Comparison of ENCODE assay signal across 8 cellular contexts in genomic region chr20:21301940-21302644, GRCh38. TPM values are rescaled to one million over a fixed set of nuclear protein-coding genes. Genes with fewer than 3 reads are reported as not detected.
DNase-seq lines count a peak whose midpoint lies in the region; ATAC-seq, FAIRE-seq and TF ChIP-seq lines count a peak whose summit lies in the region.

No MANE protein-coding gene starts in this region.

- ATAC-seq in GM21737 (IDR thresholded peaks at IDR 0.05; ENCODE audit: unreplicated experiment): no peak
- ATAC-seq in GM21447 (IDR thresholded peaks at IDR 0.05; ENCODE audit: unreplicated experiment): no peak
- no peak for ATAC-seq in esophagus mucosa

- no peak for TF ChIP-seq RAD21 in H1 (IDR thresholded peaks at IDR 0.05 in 1 of 2, conservative IDR thresholded peaks at IDR 0.05 in 1 of 2; ENCODE audit: low read depth in 2 of 2, low read length in 2 of 2)

- no peak overlapping the region for H3K4ac ChIP-seq in H1 (replicated peaks; ENCODE audit: insufficient read length, low read depth, low read length)

- H3K27me3 ChIP-seq in CD8-positive, alpha-beta memory T cell (ENCODE audit: insufficient read depth, low read length, poor library complexity, severe bottlenecking): no peaks in the 10 kb centered on the region
- H3K27me3 ChIP-seq in OCI-LY1 (ENCODE audit: insufficient read depth, low read length) (no peaks in the 10 kb centered on the region), H1 (replicated peaks in 1 of 4; ENCODE audit: control insufficient read depth in 3 of 4, extremely low read depth in 1 of 4, insufficient read depth in 3 of 4, low read length in 3 of 4) (no peaks in the 10 kb centered on the region), osteoblast (ENCODE audit: insufficient read depth, low read length) (no peaks in the 10 kb centered on the region)

- peaks cover 21% of the 10 kb centered on the region for H3K4me1 ChIP-seq in CD8-positive, alpha-beta memory T cell (ENCODE audit: insufficient read depth, low read length)
- H3K4me1 ChIP-seq in OCI-LY1 (ENCODE audit: insufficient read depth, low read length, severe bottlenecking) (peaks cover 22% of the 10 kb centered on the region), H1 (replicated peaks in 1 of 4; ENCODE audit: control insufficient read depth in 3 of 4, insufficient read depth in 4 of 4, low read length in 3 of 4) (peaks cover 0 to 3% (median 1%) of the 10 kb centered on the region in 4 experiments; a peak in 2 of 7 replicates), osteoblast (ENCODE audit: insufficient read depth, low read length) (peaks cover 19% of the 10 kb centered on the region)

- H3K4me2 ChIP-seq in OCI-LY1 (ENCODE audit: low read length) (peak overlapping the region; percentile 99), H1 (ENCODE audit: insufficient read depth in 1 of 2, low read depth in 2 of 2, low read length in 2 of 2) (peak overlapping the region; percentile 91 to 98), osteoblast (ENCODE audit: insufficient read depth, low read length) (peak overlapping the region; percentile 100)

- no peak for TF ChIP-seq EP300 in H1 (IDR thresholded peaks at IDR 0.05; ENCODE audit: borderline replicate concordance in 1 of 2, low read depth in 2 of 2, low read length in 2 of 2)

- no peaks in the 10 kb centered on the region for H3K79me1 ChIP-seq in H1 (ENCODE audit: low read depth, low read length)

- no peak overlapping the region for H3K18ac ChIP-seq in H1 (ENCODE audit: extremely low read depth, low read length)

- peak overlapping the region; percentile 98 for H3K9ac ChIP-seq in OCI-LY1 (ENCODE audit: low read length)
- peak overlapping the region in 2 of 4 experiments; percentile 98 to 99; a peak in 4 of 7 replicates for H3K9ac ChIP-seq in H1 (replicated peaks in 1 of 4; ENCODE audit: extremely low read depth in 1 of 4, low read depth in 3 of 4, low read length in 3 of 4)

- H2AK5ac ChIP-seq in H1 (ENCODE audit: low read depth, low read length): no peak overlapping the region

- peak overlapping the region; percentile 89 for H3K27ac ChIP-seq in CD8-positive, alpha-beta memory T cell (ENCODE audit: low read depth, low read length)
- H3K27ac ChIP-seq in OCI-LY1 (ENCODE audit: low read depth, low read length, poor library complexity, severe bottlenecking) (no peak overlapping the region), H1 (ENCODE audit: low read depth, low read length) (0 out of 2 replicates have a peak overlapping the region, but pooled peaks have one; percentile 98), osteoblast (ENCODE audit: low read depth, low read length) (peak overlapping the region; percentile 94)

- TF ChIP-seq CTCF in OCI-LY1 (IDR thresholded peaks at IDR 0.05; ENCODE audit: low read length) (no peak), H1 (IDR thresholded peaks at IDR 0.05; ENCODE audit: control extremely low read depth in 1 of 3, insufficient read depth in 1 of 3, low read depth in 1 of 3, low read length in 3 of 3) (no peak), osteoblast (IDR thresholded peaks at IDR 0.05; ENCODE audit: extremely low read depth, low read depth, low read length) (no peak)

- no peaks in the 10 kb centered on the region for H3F3A ChIP-seq in OCI-LY1 (ENCODE audit: insufficient read depth, low read length)

- peak overlapping the region in 7 of 8 donors; percentile 81 to 99 (median 96) for H3K27ac Mint-ChIP-seq in CD8-positive, alpha-beta memory T cell

- CTCF ChIA-PET in CD8-positive, alpha-beta memory T cell (lab: Charles Lee): interaction anchor here (1.1 to 1.4 kb wide), 2 partner anchors 18 to 66 kb away, joined by 3 read pairs; no protein-coding TSS in a partner anchor
- CTCF ChIA-PET in H1 (lab: Charles Lee; ENCODE audit: partially characterized antibody): interaction anchor here (0.6 to 2.0 kb wide), 7 partner anchors 10 to 533 kb away, joined by 3 to 9 read pairs (median 3); no protein-coding TSS in a partner anchor

- H4K20me1 ChIP-seq in OCI-LY1 (ENCODE audit: insufficient read depth, low read length): no peaks in the 10 kb centered on the region
- H4K20me1 ChIP-seq in H1 (replicated peaks in 1 of 2; ENCODE audit: control insufficient read depth in 1 of 2, insufficient read depth in 2 of 2, low read length in 2 of 2): peaks cover 4 to 5% of the 10 kb centered on the region in 2 experiments
- H4K20me1 ChIP-seq in osteoblast (ENCODE audit: insufficient read depth, low read length): peaks cover 17% of the 10 kb centered on the region

- H3K23me2 ChIP-seq in H1 (ENCODE audit: low read depth, low read length): peaks cover 5% of the 10 kb centered on the region

- no peaks in the 10 kb centered on the region for H3K9me3 Mint-ChIP-seq in CD8-positive, alpha-beta memory T cell

- peaks cover 4 to 27% (median 6%) of the 10 kb centered on the region in 3 donors for H3K36me3 Mint-ChIP-seq in CD8-positive, alpha-beta memory T cell

- peaks cover 0 to 5% of the 10 kb centered on the region in 2 donors for H3K27me3 Mint-ChIP-seq in CD8-positive, alpha-beta memory T cell

- peak overlapping the region; percentile 90; the same call in 1 of the 2 replicates for H2AFZ ChIP-seq in OCI-LY1 (ENCODE audit: low read length)
- no peak overlapping the region for H2AFZ ChIP-seq in H1 (ENCODE audit: low read length)
- H2AFZ ChIP-seq in osteoblast (ENCODE audit: low read length): peak overlapping the region; percentile 98

- no peaks in the 10 kb centered on the region for H3K36me3 ChIP-seq in CD8-positive, alpha-beta memory T cell (ENCODE audit: insufficient read depth, low read length)
- H3K36me3 ChIP-seq in OCI-LY1 (ENCODE audit: insufficient read depth, low read length) (peaks cover 10% of the 10 kb centered on the region), H1 (ENCODE audit: control insufficient read depth in 2 of 4, insufficient read depth in 4 of 4, low read length in 3 of 4) (no peaks in the 10 kb centered on the region), osteoblast (ENCODE audit: insufficient read depth, low read length) (no peaks in the 10 kb centered on the region)

- no peak overlapping the region for H2BK5ac ChIP-seq in H1 (ENCODE audit: low read depth, low read length)

- H4K8ac ChIP-seq in H1 (ENCODE audit: extremely low read depth, insufficient read depth, low read length): no peak overlapping the region

- no peak overlapping the region for H2BK12ac ChIP-seq in H1 (ENCODE audit: low read depth, low read length)

- no peaks in the 10 kb centered on the region for H3K9me3 ChIP-seq in CD8-positive, alpha-beta memory T cell (ENCODE audit: low read length)
- no peaks in the 10 kb centered on the region for H3K9me3 ChIP-seq in OCI-LY1 (ENCODE audit: low read length)
- H3K9me3 ChIP-seq in H1 (ENCODE audit: insufficient read depth in 2 of 2, low read depth in 1 of 2, low read length in 1 of 2): no peaks in the 10 kb centered on the region
- no peaks in the 10 kb centered on the region for H3K9me3 ChIP-seq in osteoblast (ENCODE audit: low read depth, low read length)

- H3K23ac ChIP-seq in H1 (ENCODE audit: insufficient read length): no peak overlapping the region

- H3K56ac ChIP-seq in H1 (replicated peaks; ENCODE audit: insufficient read length, low read depth, low read length): no peak overlapping the region

- no peak overlapping the region for H4K91ac ChIP-seq in H1 (replicated peaks; ENCODE audit: insufficient read length, low read length)

- no peak overlapping the region for H3K14ac ChIP-seq in H1 (ENCODE audit: insufficient read length)

- H3K4me3 Mint-ChIP-seq in CD8-positive, alpha-beta memory T cell: peak overlapping the region; percentile 95 to 99 (median 98)

- POLR2A ChIA-PET in CD8-positive, alpha-beta memory T cell (lab: Charles Lee): no interaction called here
- POLR2A ChIA-PET in H1 (lab: Charles Lee; ENCODE audit: partially characterized antibody): interaction anchor here (0.8 to 2.7 kb wide), 13 partner anchors 8 to 200 kb away, joined by 3 to 17 read pairs (median 6); no protein-coding TSS in a partner anchor

- H2BK15ac ChIP-seq in H1 (ENCODE audit: low read length): no peak overlapping the region

- H2BK120ac ChIP-seq in H1 (replicated peaks; ENCODE audit: low read depth, low read length): no peak overlapping the region

- H3K79me2 ChIP-seq in OCI-LY1 (ENCODE audit: insufficient read depth, low read length) (peaks cover 35% of the 10 kb centered on the region), H1 (ENCODE audit: control insufficient read depth in 1 of 2, insufficient read depth in 2 of 2, low read length in 2 of 2) (peaks cover 19 to 25% of the 10 kb centered on the region in 2 experiments), osteoblast (ENCODE audit: insufficient read depth, low read length) (peaks cover 36% of the 10 kb centered on the region)

- H3K9me2 ChIP-seq in OCI-LY1 (ENCODE audit: low read depth, low read length): no peaks in the 10 kb centered on the region

- H4K5ac ChIP-seq in H1 (ENCODE audit: insufficient read length, low read depth, low read length): no peak overlapping the region

- no peak overlapping the region for H2BK20ac ChIP-seq in H1 (ENCODE audit: low read length)

- TF ChIP-seq POLR2A in H1 (IDR thresholded peaks at IDR 0.05; ENCODE audit: control extremely low read depth in 1 of 2, low read depth in 2 of 2, low read length in 2 of 2): no peak

- FAIRE-seq in H1 (lab: Jason Lieb, UNC): no peak
- FAIRE-seq in frontal cortex (lab: Jason Lieb, UNC): no peak

- H3K4me3 ChIP-seq in CD8-positive, alpha-beta memory T cell (ENCODE audit: low read length): peak overlapping the region; percentile 65
- H3K4me3 ChIP-seq in OCI-LY1 (ENCODE audit: low read depth, low read length, poor library complexity, severe bottlenecking) (peak overlapping the region; percentile 94), H1 (ENCODE audit: extremely low read depth in 1 of 4, insufficient read depth in 2 of 4, low read depth in 3 of 4, low read length in 4 of 4) (peak overlapping the region; percentile 77 to 94 (median 86)), osteoblast (ENCODE audit: insufficient read depth, low read length) (peak overlapping the region; percentile 89)

- DNase-seq in CD8-positive, alpha-beta memory T cell: no peak
- DNase-seq in H1 (ENCODE audit: low read depth in 1 of 2, low spot score in 2 of 2): no peak
- DNase-seq in osteoblast (ENCODE audit: insufficient read length, low spot score, missing footprints): no peak
- DNase-seq in frontal cortex (ENCODE audit: low spot score in 2 of 2): no peak

- H3K4me1 Mint-ChIP-seq in CD8-positive, alpha-beta memory T cell: peaks cover 23 to 39% (median 25%) of the 10 kb centered on the region in 3 donors

- WGBS in H1 (ENCODE audit: extremely low coverage in 1 of 2, insufficient coverage in 1 of 2, insufficient read length in 1 of 2, insufficient replicate concordance in 2 of 2, low coverage in 1 of 2, low lambda C conversion rate in 2 of 2, missing lambda C conversion rate in 1 of 2), 2 experiments: 73% methylated on average over 9 of the region's 9 CpGs; no CpG with 5 or more reads in 1 of the 2 experiments

RNA-seq across cellular contexts. Expression of gene XRN2, which starts 1.0 kb away (rescaled TPM):
- total RNA-seq in CD8-positive, alpha-beta memory T cell: 10 to 100 TPM; 93.6 to 95.1 TPM
- polyA plus RNA-seq in CD8-positive, alpha-beta memory T cell: 68.7 TPM
- total RNA-seq in H1 (2021; fragmentation: NEBNext Ultra II Directional; extraction: Animal tissue kit (Norgen Biotek cat#: 25700)): 136 and 139 TPM in 2 replicates
- 38.0 and 60.3 TPM in 2 replicates for polyA plus RNA-seq in H1 (2011; rRNA removed)
- 81.4 TPM for polyA plus RNA-seq in H1 (2011; cell fraction: cytosol; rRNA removed)
- polyA plus RNA-seq in H1 (2011; cell fraction: nucleus; rRNA removed): 62.1 TPM
- polyA plus RNA-seq in H1 (2012, experiment 1 of 2): 82.5 to 129 TPM (median 99.5 TPM) in 4 replicates
- 12.7 TPM for polyA plus RNA-seq in H1 (2012, experiment 2 of 2)
- 99.4 TPM for polyA plus RNA-seq in H1 (2013, experiment 1 of 2)
- 96.9 TPM for polyA plus RNA-seq in H1 (2013, experiment 2 of 2)
- 80.5 and 106 TPM in 2 replicates for polyA minus RNA-seq in H1 (2011; rRNA and poly(A)+ RNA removed)
- 67.3 TPM for polyA minus RNA-seq in H1 (2011; cell fraction: cytosol; rRNA and poly(A)+ RNA removed)
- 60.1 TPM for polyA minus RNA-seq in H1 (2011; cell fraction: nucleus; rRNA and poly(A)+ RNA removed)
- total RNA-seq in osteoblast (124 and 125 TPM in 2 replicates), esophagus mucosa (31.4 TPM), frontal cortex (96.2 TPM)
